In genomic region chr3:40437893-40438292, GRCh38 we compare ENCODE assay signal across 27 cellular contexts. TPM values are rescaled to one million over a fixed set of nuclear protein-coding genes. Genes with fewer than 3 reads are reported as not detected.
"Had no signal": no experiment of that assay in that cellular context is flagged by ENCODE, and none has a peak within 500 bp of the region (broad histone marks: within the 10 kb centered on the region; RNA-seq: fewer than 3 reads in every experiment).

No MANE protein-coding gene starts in this region.

- DNase-seq: activated CD4-positive, alpha-beta T cell treated with anti-CD3 and anti-CD28 coated beads for 4 hours; activated CD4-positive, alpha-beta T cell treated with anti-CD3 and anti-CD28 coated beads, Interleukin-2, amount 50 U/mL, for 4 hours; activated CD8-positive, alpha-beta memory T cell treated with anti-CD3 and anti-CD28 coated beads for 24 hours; activated gamma-delta T cell; activated naive CD4-positive, alpha-beta T cell treated with anti-CD3 and anti-CD28 coated beads, Interleukin-2, amount 10 ng/mL, durations not matched to agents 7 days and 5 days; amniotic stem cell; effector CD8-positive, alpha-beta T cell; erythroblast; islet precursor cell; left ventricle myocardium superior; mucosa of descending colon; posterior cingulate gyrus; right cardiac atrium; spleen; stimulated activated naive CD4-positive, alpha-beta T cell; tibial artery had no signal

- FAIRE-seq: astrocyte, colon had no signal

- H3K9me3 Mint-ChIP-seq: activated naive CD4-positive, alpha-beta T cell treated with anti-CD3 and anti-CD28 coated beads, Interleukin-2, amount 10 ng/mL, durations not matched to agents 7 days and 5 days; activated T-helper 1 cell treated with anti-CD3 and anti-CD28 coated beads, Interleukin-12 subunit alpha, Interleukin-12 subunit beta, Interleukin-2, Interleukin-4 antibody, amounts not matched to agents 30 ng/mL and 10 ng/mL and 1 ng/mL, durations not matched to agents 14 hours and 24 hours and 36 hours; central memory CD8-positive, alpha-beta T cell had no signal

- H3K79me2 ChIP-seq: hepatocyte had no signal

- H3K27me3 ChIP-seq: gastroesophageal sphincter, hepatocyte, spleen, suprapubic skin, tibial artery had no signal

- H2AFZ ChIP-seq: hepatocyte had no signal

- H3K27ac Mint-ChIP-seq: activated naive CD4-positive, alpha-beta T cell treated with anti-CD3 and anti-CD28 coated beads, Interleukin-2, amount 10 ng/mL, durations not matched to agents 7 days and 5 days; activated T-helper 1 cell treated with anti-CD3 and anti-CD28 coated beads, Interleukin-12 subunit alpha, Interleukin-12 subunit beta, Interleukin-2, Interleukin-4 antibody, amounts not matched to agents 30 ng/mL and 10 ng/mL and 1 ng/mL, durations not matched to agents 14 hours and 24 hours and 36 hours; nephron had no signal

- H3K27me3 Mint-ChIP-seq: activated naive CD4-positive, alpha-beta T cell treated with anti-CD3 and anti-CD28 coated beads, Interleukin-2, amount 10 ng/mL, durations not matched to agents 7 days and 5 days; central memory CD8-positive, alpha-beta T cell had no signal

- H3K27ac ChIP-seq: gastroesophageal sphincter, hepatocyte, spleen, suprapubic skin, tibial artery had no signal

- H3K4me2 ChIP-seq: hepatocyte had no signal

- H3K36me3 ChIP-seq: spleen, suprapubic skin had no signal

- H3K4me1 ChIP-seq: gastroesophageal sphincter, spleen, suprapubic skin, tibial artery had no signal

- H3K4me1 Mint-ChIP-seq: activated naive CD4-positive, alpha-beta T cell treated with anti-CD3 and anti-CD28 coated beads, Interleukin-2, amount 10 ng/mL, durations not matched to agents 7 days and 5 days; central memory CD8-positive, alpha-beta T cell; nephron had no signal

- H3K4me3 ChIP-seq: gastroesophageal sphincter, hepatocyte, mucosa of descending colon, spleen, suprapubic skin, tibial artery had no signal

- ATAC-seq: gastroesophageal sphincter, left ventricle myocardium superior, mucosa of descending colon, right cardiac atrium had no signal

- H3K36me3 Mint-ChIP-seq: activated naive CD4-positive, alpha-beta T cell treated with anti-CD3 and anti-CD28 coated beads, Interleukin-2, amount 10 ng/mL, durations not matched to agents 7 days and 5 days had no signal

- H3K4me3 Mint-ChIP-seq: activated naive CD4-positive, alpha-beta T cell treated with anti-CD3 and anti-CD28 coated beads, Interleukin-2, amount 10 ng/mL, durations not matched to agents 7 days and 5 days; activated T-helper 1 cell treated with anti-CD3 and anti-CD28 coated beads, Interleukin-12 subunit alpha, Interleukin-12 subunit beta, Interleukin-2, Interleukin-4 antibody, amounts not matched to agents 30 ng/mL and 10 ng/mL and 1 ng/mL, durations not matched to agents 14 hours and 24 hours and 36 hours; central memory CD8-positive, alpha-beta T cell; nephron had no signal

RNA-seq across cellular contexts. Expression of gene ENTPD3, which starts 50.9 kb away (rescaled TPM):
- total RNA-seq: activated T-helper 1 cell treated with anti-CD3 and anti-CD28 coated beads, Interleukin-12 subunit alpha, Interleukin-12 subunit beta, Interleukin-2, Interleukin-4 antibody, amounts not matched to agents 30 ng/mL and 10 ng/mL and 1 ng/mL, durations not matched to agents 14 hours and 24 hours and 36 hours; dermis microvascular lymphatic vessel endothelial cell; fibroblast of villous mesenchyme; lung microvascular endothelial cell had no signal
